In the genomic region with DNA sequence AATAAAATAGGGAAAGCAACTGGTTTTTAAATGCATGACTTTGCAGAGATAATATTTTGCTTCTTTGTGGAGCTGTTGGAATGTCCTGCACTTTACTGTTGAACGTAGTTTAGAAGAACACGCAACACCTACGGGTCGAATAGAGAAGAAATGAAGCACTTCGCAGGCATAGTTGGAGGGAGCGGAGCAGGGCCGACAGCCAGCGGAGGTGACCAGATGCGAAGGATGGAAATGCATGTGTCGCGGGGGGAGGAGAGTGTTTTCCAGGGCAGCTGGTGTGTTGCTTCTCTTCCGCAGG, we compare ENCODE assay signal across 8 cellular contexts. TPM values are rescaled to one million over a fixed set of nuclear protein-coding genes. Genes with fewer than 3 reads are reported as not detected.
DNase-seq lines count a peak whose midpoint lies in the region; ATAC-seq and TF ChIP-seq lines count a peak whose summit lies in the region.

No MANE protein-coding gene starts in this region.

- H3K4me3 ChIP-seq in GM12865 (ENCODE audit: low read depth, low read length) (peak overlapping the region; percentile 72), astrocyte of the spinal cord (ENCODE audit: low read depth, low read length) (peak overlapping the region; percentile 58), stomach (peak overlapping the region; percentile 62 to 97 (median 79))

- peak overlapping the region; percentile 86 to 99 (median 98) for H3K27ac ChIP-seq in stomach

- TF ChIP-seq POLR2A in stomach (IDR thresholded peaks at IDR 0.05) = no peak

- peaks cover 2 to 9% (median 4%) of the 10 kb centered on the region in 4 donors for H3K36me3 ChIP-seq in stomach

- in situ Hi-C loops in astrocyte of the spinal cord (cut with HindIII; ENCODE audit: low sequenced_read_pairs) = no loop called here

- TF ChIP-seq CTCF in GM12865 (IDR thresholded peaks at IDR 0.05; ENCODE audit: insufficient read depth, low read depth, low read length, missing control alignments) (no peak), astrocyte of the spinal cord (IDR thresholded peaks at IDR 0.05; ENCODE audit: low read depth, low read length) (no peak), stomach (IDR thresholded peaks at IDR 0.05) (no peak)

- DNase-seq in GM12865 (ENCODE audit: low read depth) (peak; percentile 24), NCI-H345 treated with DMSO at 0.1 percent for 48 hours (lab: John Stamatoyannopoulos, UW; ENCODE audit: unreplicated experiment) (peak; percentile 36), astrocyte of the spinal cord (ENCODE audit: low read depth, low spot score) (peak; percentile 44), kidney glomerular epithelial cell (lab: John Stamatoyannopoulos, UW) (peak; percentile 31), stomach (no peak), HK-2 (ENCODE audit: unreplicated experiment) (no peak)

- 3 to 5% (median 4%) methylated on average over 12 of the region's 12 CpGs for WGBS in stomach, 5 donors

- peaks cover 20 to 57% (median 45%) of the 10 kb centered on the region in 4 donors for H3K4me1 ChIP-seq in stomach

- no peaks in the 10 kb centered on the region for H3K27me3 ChIP-seq in stomach

- intact Hi-C loops in stomach (cut with DNase I; ENCODE audit: low total_unique reads) = no loop called here

- no peak for ATAC-seq in HG02623 (IDR thresholded peaks at IDR 0.05; ENCODE audit: unreplicated experiment)
- no peak for ATAC-seq in HG02885 (IDR thresholded peaks at IDR 0.05; ENCODE audit: poor library complexity, unreplicated experiment)

- TF ChIP-seq EP300 in stomach (IDR thresholded peaks at IDR 0.05) = no peak

- H3K9me3 ChIP-seq in stomach = no peaks in the 10 kb centered on the region

RNA-seq across cellular contexts. Expression of a gene that starts 0.8 kb away (rescaled TPM):
- total RNA-seq in stomach = 10 to 100 TPM in 4 of 5 donors, 1 to 10 TPM in 1; 4.7 to 40.9 (median 19.4) TPM
- 10 to 100 TPM; 13.8 to 29.9 (median 16.5) TPM for polyA plus RNA-seq in stomach

Comparison
In these comparisons a context has a peak if more than half of its experiments do, and no peak if none do; other contexts are left out.
1. DNase-seq: peak in GM12865 (single experiment), NCI-H345 treated with DMSO at 0.1 percent for 48 hours (single experiment), astrocyte of the spinal cord (single experiment) and kidney glomerular epithelial cell (single experiment); none in stomach (single experiment) and HK-2 (single experiment).
2. Peak in every context shown above with its lines, with median percentiles within 50 percentile points of each other: H3K4me3 ChIP-seq.